27 cellular contexts compared by ENCODE assay signal in genomic region chr18:22031581-22031980, GRCh38.
DNase-seq lines count a peak whose midpoint lies in the region; ATAC-seq and TF ChIP-seq lines count a peak whose summit lies in the region.
"Had no signal": no experiment of that assay in that cellular context is flagged by ENCODE, and none has a peak within 500 bp of the region (broad histone marks: within the 10 kb centered on the region; RNA-seq: fewer than 3 reads in every experiment).

No MANE protein-coding gene starts in this region.

- TF ChIP-seq CTCF in Panc1 (IDR thresholded peaks at IDR 0.05), result no peak
- no peak for TF ChIP-seq CTCF in osteoblast (IDR thresholded peaks at IDR 0.05; ENCODE audit: extremely low read depth, low read depth, low read length)

- no TSS peak for BruUV-seq in Panc1 (replicated peaks; lab: Mats Ljungman, UMichigan)

- no peak for ATAC-seq in Panc1
- no peak for ATAC-seq in GM18909 (IDR thresholded peaks at IDR 0.05; ENCODE audit: poor library complexity, unreplicated experiment)
- no peak for ATAC-seq in GM18907 (IDR thresholded peaks at IDR 0.05; ENCODE audit: unreplicated experiment)
- ATAC-seq: gastroesophageal sphincter; left lobe of liver; naive thymus-derived CD8-positive, alpha-beta T cell had no signal

- intact Hi-C loops in Panc1 (cut with micrococcal nuclease; ENCODE audit: unreplicated experiment), result no loop called here

- POLR2A ChIA-PET in Panc1 (lab: Charles Lee), result no interaction called here

- H3K27me3 ChIP-seq in Panc1 (ENCODE audit: control insufficient read depth, insufficient read depth, low read length) (no peaks in the 10 kb centered on the region), osteoblast (ENCODE audit: insufficient read depth, low read length) (no peaks in the 10 kb centered on the region), HAP-1 (ENCODE audit: low read depth) (no peaks in the 10 kb centered on the region)
- H3K27me3 ChIP-seq: BLaER1, tibial nerve had no signal

- no peaks in the 10 kb centered on the region for H3K9me3 ChIP-seq in Panc1 (ENCODE audit: control insufficient read depth, insufficient read depth, low read depth, low read length)
- no peaks in the 10 kb centered on the region for H3K9me3 ChIP-seq in osteoblast (ENCODE audit: low read depth, low read length)
- H3K9me3 ChIP-seq in HAP-1, result no peaks in the 10 kb centered on the region
- H3K9me3 ChIP-seq: BLaER1, gastroesophageal sphincter, tibial nerve had no signal

- H3K4me3 ChIP-seq in Panc1 (ENCODE audit: low read depth in 2 of 2, low read length in 2 of 2), result no peak overlapping the region
- H3K4me3 ChIP-seq in osteoblast (ENCODE audit: insufficient read depth, low read length), result no peak overlapping the region
- H3K4me3 ChIP-seq in HAP-1, result no peak overlapping the region
- H3K4me3 ChIP-seq: BLaER1, coronary artery, gastroesophageal sphincter, tibial nerve had no signal

- H3K79me2 ChIP-seq in osteoblast (ENCODE audit: insufficient read depth, low read length), result no peaks in the 10 kb centered on the region

- peak overlapping the region; percentile 25 for H3K4me2 ChIP-seq in osteoblast (ENCODE audit: insufficient read depth, low read length)
- H3K4me2 ChIP-seq: BLaER1 had no signal

- H3K4me1 ChIP-seq in Panc1 (ENCODE audit: control insufficient read depth, insufficient read depth, low read length) (peaks cover 10% of the 10 kb centered on the region), osteoblast (ENCODE audit: insufficient read depth, low read length) (peaks cover 16% of the 10 kb centered on the region), HAP-1 (no peaks in the 10 kb centered on the region)
- H3K4me1 ChIP-seq: BLaER1, gastroesophageal sphincter, tibial nerve had no signal

- in situ Hi-C loops in Panc1 (cut with HindIII; ENCODE audit: low pct_unique_long_range_greater_than_20kb, low sequenced_read_pairs), result no loop called here
- in situ Hi-C loops in HAP-1 (cut with MboI; ENCODE audit: low sequenced_read_pairs), result no loop called here

- no peaks in the 10 kb centered on the region for H4K20me1 ChIP-seq in osteoblast (ENCODE audit: insufficient read depth, low read length)
- H4K20me1 ChIP-seq: BLaER1 had no signal

- DNase-seq in EL (peak; percentile 11), Panc1 (ENCODE audit: low read depth, low spot score) (no peak), epithelial cell of prostate (ENCODE audit: low read depth, low spot score) (no peak), osteoblast (ENCODE audit: insufficient read length, low spot score, missing footprints) (no peak), NCI-H146 treated with DMSO at 0.1 percent for 48 hours (lab: John Stamatoyannopoulos, UW; ENCODE audit: unreplicated experiment) (no peak), HAP-1 (ENCODE audit: low spot score in 2 of 2) (no peak)
- DNase-seq: activated CD4-positive, alpha-beta T cell treated with anti-CD3 and anti-CD28 coated beads, Interleukin-2, amount 50 U/mL, for 4 hours; activated naive CD4-positive, alpha-beta T cell treated with anti-CD3 and anti-CD28 coated beads, Interleukin-2, amount 10 ng/mL, durations not matched to agents 7 days and 5 days; amniotic stem cell; effector memory CD4-positive, alpha-beta T cell; GF-D8; hypothalamus; immature natural killer cell; Kasumi-1; naive thymus-derived CD8-positive, alpha-beta T cell; NCI-H146; NCI-H524; NK-92 treated with Interleukin-12 subunit alpha and Interleukin-12 subunit beta, amount 100 ng/mL, for 24 hours; small intestine; stimulated activated CD4-positive, alpha-beta T cell treated with anti-CD3 and anti-CD28 coated beads, Interleukin-1b, Interleukin-23, amount 100 ng/mL, for 48 hours had no signal

- CTCF ChIA-PET in Panc1 (lab: Charles Lee), result no interaction called here

- peak overlapping the region; percentile 48; the same call in 1 of the 2 replicates for H3K27ac ChIP-seq in Panc1 (ENCODE audit: low read length)
- peak overlapping the region; percentile 52 for H3K27ac ChIP-seq in epithelial cell of prostate
- peak overlapping the region; percentile 7 for H3K27ac ChIP-seq in osteoblast (ENCODE audit: low read depth, low read length)
- H3K27ac ChIP-seq: BLaER1, coronary artery, gastroesophageal sphincter, tibial nerve had no signal

- no peak overlapping the region for H2AFZ ChIP-seq in osteoblast (ENCODE audit: low read length)

- H3K36me3 ChIP-seq in Panc1 (ENCODE audit: control insufficient read depth, insufficient read depth, low read length) (no peaks in the 10 kb centered on the region), osteoblast (ENCODE audit: insufficient read depth, low read length) (no peaks in the 10 kb centered on the region), HAP-1 (replicated peaks) (no peaks in the 10 kb centered on the region)
- H3K36me3 ChIP-seq: BLaER1, gastroesophageal sphincter, tibial nerve had no signal
